Comparison of ENCODE assay signal across 1 cellular context in the genomic region with DNA sequence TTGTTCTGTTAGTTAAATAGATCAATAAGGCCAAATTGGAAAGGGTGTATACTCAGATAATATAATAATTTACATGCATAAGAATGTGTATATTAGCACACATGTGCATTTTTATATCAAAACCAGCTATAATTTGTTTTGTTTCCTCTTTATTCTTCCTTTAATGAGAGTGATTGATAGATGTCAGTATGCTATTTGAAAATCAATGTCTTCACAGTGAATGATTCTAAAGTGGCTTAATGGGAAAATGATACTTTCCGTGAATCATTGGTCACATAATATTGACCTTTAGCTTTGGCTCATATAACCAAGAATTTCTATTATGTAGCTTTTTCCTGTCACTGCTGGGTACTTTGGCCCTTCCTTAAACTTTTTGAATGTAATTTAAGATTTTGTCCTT.
TF ChIP-seq lines count a peak whose summit lies in the region.

No MANE protein-coding gene starts in this region.

TF ChIP-seq in GM12878, 131 proteins besides CTCF, POLR2A, EP300 and RAD21 (continued from another document):
- TF ChIP-seq, protein P1, sequence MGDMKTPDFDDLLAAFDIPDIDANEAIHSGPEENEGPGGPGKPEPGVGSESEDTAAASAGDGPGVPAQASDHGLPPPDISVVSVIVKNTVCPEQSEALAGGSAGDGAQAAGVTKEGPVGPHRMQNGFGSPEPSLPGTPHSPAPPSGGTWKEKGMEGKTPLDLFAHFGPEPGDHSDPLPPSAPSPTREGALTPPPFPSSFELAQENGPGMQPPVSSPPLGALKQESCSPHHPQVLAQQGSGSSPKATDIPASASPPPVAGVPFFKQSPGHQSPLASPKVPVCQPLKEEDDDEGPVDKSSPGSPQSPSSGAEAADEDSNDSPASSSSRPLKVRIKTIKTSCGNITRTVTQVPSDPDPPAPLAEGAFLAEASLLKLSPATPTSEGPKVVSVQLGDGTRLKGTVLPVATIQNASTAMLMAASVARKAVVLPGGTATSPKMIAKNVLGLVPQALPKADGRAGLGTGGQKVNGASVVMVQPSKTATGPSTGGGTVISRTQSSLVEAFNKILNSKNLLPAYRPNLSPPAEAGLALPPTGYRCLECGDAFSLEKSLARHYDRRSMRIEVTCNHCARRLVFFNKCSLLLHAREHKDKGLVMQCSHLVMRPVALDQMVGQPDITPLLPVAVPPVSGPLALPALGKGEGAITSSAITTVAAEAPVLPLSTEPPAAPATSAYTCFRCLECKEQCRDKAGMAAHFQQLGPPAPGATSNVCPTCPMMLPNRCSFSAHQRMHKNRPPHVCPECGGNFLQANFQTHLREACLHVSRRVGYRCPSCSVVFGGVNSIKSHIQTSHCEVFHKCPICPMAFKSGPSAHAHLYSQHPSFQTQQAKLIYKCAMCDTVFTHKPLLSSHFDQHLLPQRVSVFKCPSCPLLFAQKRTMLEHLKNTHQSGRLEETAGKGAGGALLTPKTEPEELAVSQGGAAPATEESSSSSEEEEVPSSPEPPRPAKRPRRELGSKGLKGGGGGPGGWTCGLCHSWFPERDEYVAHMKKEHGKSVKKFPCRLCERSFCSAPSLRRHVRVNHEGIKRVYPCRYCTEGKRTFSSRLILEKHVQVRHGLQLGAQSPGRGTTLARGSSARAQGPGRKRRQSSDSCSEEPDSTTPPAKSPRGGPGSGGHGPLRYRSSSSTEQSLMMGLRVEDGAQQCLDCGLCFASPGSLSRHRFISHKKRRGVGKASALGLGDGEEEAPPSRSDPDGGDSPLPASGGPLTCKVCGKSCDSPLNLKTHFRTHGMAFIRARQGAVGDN (IDR thresholded peaks at IDR 0.05) = no peak
- TF ChIP-seq, protein P2, sequence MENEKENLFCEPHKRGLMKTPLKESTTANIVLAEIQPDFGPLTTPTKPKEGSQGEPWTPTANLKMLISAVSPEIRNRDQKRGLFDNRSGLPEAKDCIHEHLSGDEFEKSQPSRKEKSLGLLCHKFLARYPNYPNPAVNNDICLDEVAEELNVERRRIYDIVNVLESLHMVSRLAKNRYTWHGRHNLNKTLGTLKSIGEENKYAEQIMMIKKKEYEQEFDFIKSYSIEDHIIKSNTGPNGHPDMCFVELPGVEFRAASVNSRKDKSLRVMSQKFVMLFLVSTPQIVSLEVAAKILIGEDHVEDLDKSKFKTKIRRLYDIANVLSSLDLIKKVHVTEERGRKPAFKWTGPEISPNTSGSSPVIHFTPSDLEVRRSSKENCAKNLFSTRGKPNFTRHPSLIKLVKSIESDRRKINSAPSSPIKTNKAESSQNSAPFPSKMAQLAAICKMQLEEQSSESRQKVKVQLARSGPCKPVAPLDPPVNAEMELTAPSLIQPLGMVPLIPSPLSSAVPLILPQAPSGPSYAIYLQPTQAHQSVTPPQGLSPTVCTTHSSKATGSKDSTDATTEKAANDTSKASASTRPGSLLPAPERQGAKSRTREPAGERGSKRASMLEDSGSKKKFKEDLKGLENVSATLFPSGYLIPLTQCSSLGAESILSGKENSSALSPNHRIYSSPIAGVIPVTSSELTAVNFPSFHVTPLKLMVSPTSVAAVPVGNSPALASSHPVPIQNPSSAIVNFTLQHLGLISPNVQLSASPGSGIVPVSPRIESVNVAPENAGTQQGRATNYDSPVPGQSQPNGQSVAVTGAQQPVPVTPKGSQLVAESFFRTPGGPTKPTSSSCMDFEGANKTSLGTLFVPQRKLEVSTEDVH (IDR thresholded peaks at IDR 0.05; ENCODE audit: low read depth, partially characterized antibody) = no peak
- TF ChIP-seq FOS (IDR thresholded peaks at IDR 0.05; ENCODE audit: borderline replicate concordance, extremely low read depth, insufficient read length) (no peak), ZNF622 (IDR thresholded peaks at IDR 0.05) (no peak), BRCA1 (IDR thresholded peaks at IDR 0.05; ENCODE audit: low read depth, low read length) (no peak), IRF4 (IDR thresholded peaks at IDR 0.05; ENCODE audit: low read depth, low read length) (no peak), ZBED1 (IDR thresholded peaks at IDR 0.05; ENCODE audit: borderline replicate concordance) (no peak), RFX5 (IDR thresholded peaks at IDR 0.05; ENCODE audit: low read depth, low read length) (no peak), PML (IDR thresholded peaks at IDR 0.05; ENCODE audit: low read length) (no peak)
- TF ChIP-seq, protein P3, sequence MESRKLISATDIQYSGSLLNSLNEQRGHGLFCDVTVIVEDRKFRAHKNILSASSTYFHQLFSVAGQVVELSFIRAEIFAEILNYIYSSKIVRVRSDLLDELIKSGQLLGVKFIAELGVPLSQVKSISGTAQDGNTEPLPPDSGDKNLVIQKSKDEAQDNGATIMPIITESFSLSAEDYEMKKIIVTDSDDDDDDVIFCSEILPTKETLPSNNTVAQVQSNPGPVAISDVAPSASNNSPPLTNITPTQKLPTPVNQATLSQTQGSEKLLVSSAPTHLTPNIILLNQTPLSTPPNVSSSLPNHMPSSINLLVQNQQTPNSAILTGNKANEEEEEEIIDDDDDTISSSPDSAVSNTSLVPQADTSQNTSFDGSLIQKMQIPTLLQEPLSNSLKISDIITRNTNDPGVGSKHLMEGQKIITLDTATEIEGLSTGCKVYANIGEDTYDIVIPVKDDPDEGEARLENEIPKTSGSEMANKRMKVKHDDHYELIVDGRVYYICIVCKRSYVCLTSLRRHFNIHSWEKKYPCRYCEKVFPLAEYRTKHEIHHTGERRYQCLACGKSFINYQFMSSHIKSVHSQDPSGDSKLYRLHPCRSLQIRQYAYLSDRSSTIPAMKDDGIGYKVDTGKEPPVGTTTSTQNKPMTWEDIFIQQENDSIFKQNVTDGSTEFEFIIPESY (IDR thresholded peaks at IDR 0.05) = no peak
